In the genomic region with DNA sequence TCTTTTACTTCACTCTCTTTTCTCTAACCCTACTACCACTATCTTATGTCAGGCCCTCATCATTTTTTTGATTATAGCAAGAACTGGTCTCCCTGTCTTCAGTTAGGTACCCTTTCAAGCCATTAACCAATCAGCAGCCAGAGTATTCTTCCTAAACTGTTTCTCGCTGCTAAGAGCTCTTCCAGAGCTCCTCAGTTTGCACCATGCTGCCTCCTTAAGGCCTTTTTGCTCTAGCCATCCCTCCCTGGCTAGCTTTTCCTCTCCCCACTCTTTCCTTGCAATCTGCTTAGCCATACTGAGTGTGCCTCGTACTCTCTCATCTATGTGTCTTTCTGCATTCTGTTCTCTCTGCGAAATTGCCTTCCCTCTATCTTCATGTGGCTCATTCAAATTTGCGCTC, we compare ENCODE assay signal across 1 cellular context.
TF ChIP-seq lines count a peak whose summit lies in the region.

No MANE protein-coding gene starts in this region.

TF ChIP-seq in SK-N-SH treated with all-trans-retinoic acid at 6 μM for 48 hours, 23 proteins besides CTCF, POLR2A, EP300 and RAD21 (continued from another document):
- TF ChIP-seq, protein P1, sequence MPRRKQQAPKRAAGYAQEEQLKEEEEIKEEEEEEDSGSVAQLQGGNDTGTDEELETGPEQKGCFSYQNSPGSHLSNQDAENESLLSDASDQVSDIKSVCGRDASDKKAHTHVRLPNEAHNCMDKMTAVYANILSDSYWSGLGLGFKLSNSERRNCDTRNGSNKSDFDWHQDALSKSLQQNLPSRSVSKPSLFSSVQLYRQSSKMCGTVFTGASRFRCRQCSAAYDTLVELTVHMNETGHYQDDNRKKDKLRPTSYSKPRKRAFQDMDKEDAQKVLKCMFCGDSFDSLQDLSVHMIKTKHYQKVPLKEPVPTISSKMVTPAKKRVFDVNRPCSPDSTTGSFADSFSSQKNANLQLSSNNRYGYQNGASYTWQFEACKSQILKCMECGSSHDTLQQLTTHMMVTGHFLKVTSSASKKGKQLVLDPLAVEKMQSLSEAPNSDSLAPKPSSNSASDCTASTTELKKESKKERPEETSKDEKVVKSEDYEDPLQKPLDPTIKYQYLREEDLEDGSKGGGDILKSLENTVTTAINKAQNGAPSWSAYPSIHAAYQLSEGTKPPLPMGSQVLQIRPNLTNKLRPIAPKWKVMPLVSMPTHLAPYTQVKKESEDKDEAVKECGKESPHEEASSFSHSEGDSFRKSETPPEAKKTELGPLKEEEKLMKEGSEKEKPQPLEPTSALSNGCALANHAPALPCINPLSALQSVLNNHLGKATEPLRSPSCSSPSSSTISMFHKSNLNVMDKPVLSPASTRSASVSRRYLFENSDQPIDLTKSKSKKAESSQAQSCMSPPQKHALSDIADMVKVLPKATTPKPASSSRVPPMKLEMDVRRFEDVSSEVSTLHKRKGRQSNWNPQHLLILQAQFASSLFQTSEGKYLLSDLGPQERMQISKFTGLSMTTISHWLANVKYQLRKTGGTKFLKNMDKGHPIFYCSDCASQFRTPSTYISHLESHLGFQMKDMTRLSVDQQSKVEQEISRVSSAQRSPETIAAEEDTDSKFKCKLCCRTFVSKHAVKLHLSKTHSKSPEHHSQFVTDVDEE (CRISPR knock-in tag; IDR thresholded peaks at IDR 0.05), result no peak
- TF ChIP-seq POU6F1 (CRISPR knock-in tag; IDR thresholded peaks at IDR 0.05; ENCODE audit: borderline replicate concordance, low read depth), result no peak
- no peak for TF ChIP-seq PATZ1 (CRISPR knock-in tag; IDR thresholded peaks at IDR 0.05; ENCODE audit: borderline replicate concordance)
- no peak for TF ChIP-seq ISL1 (CRISPR knock-in tag; IDR thresholded peaks at IDR 0.05)
- TF ChIP-seq ZFP3 (CRISPR knock-in tag; IDR thresholded peaks at IDR 0.05), result no peak
- no peak for TF ChIP-seq BACH2 (CRISPR knock-in tag; IDR thresholded peaks at IDR 0.05; ENCODE audit: borderline replicate concordance)
